11 cellular contexts compared by ENCODE assay signal in the genomic region with DNA sequence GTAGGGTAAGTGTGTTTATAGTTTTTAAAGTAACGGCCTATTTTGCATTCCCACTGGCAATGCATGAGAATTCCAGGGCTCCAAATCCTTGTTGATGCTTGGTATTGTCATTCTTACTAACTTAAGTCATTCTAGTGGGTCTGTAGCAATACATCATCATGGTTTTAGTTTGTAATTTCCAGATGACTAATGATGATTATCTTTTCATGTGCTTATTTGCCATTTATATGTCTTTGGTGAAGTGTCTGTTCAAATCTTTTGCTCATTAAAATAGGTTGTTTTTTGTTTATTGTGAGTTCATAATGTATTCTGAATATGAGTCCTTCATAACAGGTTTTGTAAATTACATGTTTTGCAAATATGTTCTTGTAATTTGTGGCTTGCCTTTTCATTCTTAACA. TPM values are rescaled to one million over a fixed set of nuclear protein-coding genes. Genes with fewer than 3 reads are reported as not detected.
DNase-seq lines count a peak whose midpoint lies in the region; ATAC-seq and TF ChIP-seq lines count a peak whose summit lies in the region.
"Had no signal": no experiment of that assay in that cellular context is flagged by ENCODE, and none has a peak within 500 bp of the region (broad histone marks: within the 10 kb centered on the region; RNA-seq: fewer than 3 reads in every experiment).

No MANE protein-coding gene starts in this region.

- H3K4me1 ChIP-seq in SJSA1 (replicated peaks) (peaks cover 64% of the 10 kb centered on the region), testis (peaks cover 22% of the 10 kb centered on the region)

- TF ChIP-seq POLR2A in testis (IDR thresholded peaks at IDR 0.05) = no peak

- H3K27me3 ChIP-seq in SJSA1 (replicated peaks) (no peaks in the 10 kb centered on the region), testis (no peaks in the 10 kb centered on the region)
- H3K27me3 ChIP-seq: ascending aorta had no signal

- H3K9me3 ChIP-seq in SJSA1 (replicated peaks) (no peaks in the 10 kb centered on the region), testis (no peaks in the 10 kb centered on the region)
- H3K9me3 ChIP-seq: ascending aorta had no signal

- peak overlapping the region; percentile 89 for H3K27ac ChIP-seq in SJSA1
- no peak overlapping the region for H3K27ac ChIP-seq in testis

- no peaks in the 10 kb centered on the region for H3K36me3 ChIP-seq in SJSA1
- no peaks in the 10 kb centered on the region for H3K36me3 ChIP-seq in testis (ENCODE audit: low read depth, missing control alignments)
- H3K36me3 ChIP-seq: ascending aorta had no signal

- WGBS in testis, 2 donors = 76 to 79% methylated on average over 1 of the region's 1 CpG

- DNase-seq in GM04504 (ENCODE audit: low read depth) (peak; percentile 57), SJSA1 (ENCODE audit: low read depth in 1 of 2, low spot score in 2 of 2) (peak; percentile 49 to 84), fibroblast of mammary gland (ENCODE audit: low read depth) (peak; percentile 85), retinal pigment epithelial cell (ENCODE audit: low read depth) (peak; percentile 59), iPS-NIHi7 (ENCODE audit: extremely low spot score) (no peak), testis (no peak), T1000 (lab: John Stamatoyannopoulos, UW) (no peak)
- DNase-seq: activated CD4-positive, alpha-beta T cell treated with anti-CD3 and anti-CD28 coated beads, Interleukin-2, amount 10 ng/mL, durations not matched to agents 7 days and 5 days had no signal

- intact Hi-C loops in testis (cut with DNase I; ENCODE audit: low total_unique reads) = no loop called here

- TF ChIP-seq CTCF in fibroblast of mammary gland (conservative IDR thresholded peaks at IDR 0.05; ENCODE audit: control insufficient read depth, insufficient read depth, low read depth, low read length) = no peak
- TF ChIP-seq CTCF in retinal pigment epithelial cell (conservative IDR thresholded peaks at IDR 0.05; ENCODE audit: low read depth, low read length) = no peak
- TF ChIP-seq CTCF in testis (IDR thresholded peaks at IDR 0.05) = no peak

- no peak for ATAC-seq in HG02884 (IDR thresholded peaks at IDR 0.05; ENCODE audit: unreplicated experiment)
- ATAC-seq: Right ventricle myocardium inferior had no signal

- H3K4me3 ChIP-seq in SJSA1 = peak overlapping the region; percentile 5; the same call in 1 of the 2 replicates
- no peak overlapping the region for H3K4me3 ChIP-seq in fibroblast of mammary gland (ENCODE audit: control insufficient read depth, low read depth, low read length)
- H3K4me3 ChIP-seq in retinal pigment epithelial cell (ENCODE audit: low read length) = no peak overlapping the region
- no peak overlapping the region for H3K4me3 ChIP-seq in testis
- H3K4me3 ChIP-seq: ascending aorta had no signal

RNA-seq across cellular contexts. Expression of gene MTMR3, which starts 31.2 kb away (rescaled TPM):
- total RNA-seq in SJSA1 (2014; rRNA removed; shearing (Covaris generic)) = 25.6 and 26.4 TPM in 2 replicates
- 100 to 1,000 TPM; 130 to 137 TPM for total RNA-seq in testis
- polyA plus RNA-seq in testis (ENCODE audit: insufficient read depth, low read depth, low replicate concordance) = 75.2 TPM

Comparison
In these comparisons a context has a peak if more than half of its experiments do, and no peak if none do; other contexts are left out.
1. DNase-seq: peak in GM04504 (single experiment), SJSA1 (2 of 2), fibroblast of mammary gland (single experiment) and retinal pigment epithelial cell (single experiment); none in iPS-NIHi7 (single experiment), testis (single experiment) and T1000 (single experiment).